ENCODE assay signal across 1 cellular context in genomic region chrX:104165894-104166734, GRCh38.
A peak's percentile ranks its signal among the peaks of the same experiment; 100 is the strongest.
TF ChIP-seq lines count a peak whose summit lies in the region.

Gene FAM199X (plus strand): TSS chrX:104166453. CDS start chrX:104166786, 333 bp downstream.

TF ChIP-seq in HCT116, 20 proteins besides CTCF, POLR2A, EP300 and RAD21 (continued from another document):
- TF ChIP-seq REST (IDR thresholded peaks at IDR 0.05; ENCODE audit: low read depth) (no peak), ELF1 (IDR thresholded peaks at IDR 0.05; ENCODE audit: borderline replicate concordance, low read depth) (no peak), ZFX (IDR thresholded peaks at IDR 0.05) (peak; percentile 63), EZH2phosphoT487 (IDR thresholded peaks at IDR 0.05; ENCODE audit: borderline replicate concordance) (no peak), SRF (IDR thresholded peaks at IDR 0.05; ENCODE audit: low read depth) (no peak), EZH2 (IDR thresholded peaks at IDR 0.05) (no peak), ZBTB33 (IDR thresholded peaks at IDR 0.05; ENCODE audit: extremely low read depth, insufficient replicate concordance, low read length) (no peak), EGR1 (IDR thresholded peaks at IDR 0.05; ENCODE audit: low read depth) (no peak), ZNF274 (IDR thresholded peaks at IDR 0.05; ENCODE audit: low read depth, low read length) (no peak), YY1 (IDR thresholded peaks at IDR 0.05; ENCODE audit: extremely low read depth, insufficient replicate concordance, low read depth, low read length) (no peak), SIN3A (IDR thresholded peaks at IDR 0.05; ENCODE audit: low read depth) (peak; percentile 14; the same call in 1 of the 2 replicates), POLR2AphosphoS5 (IDR thresholded peaks at IDR 0.05; ENCODE audit: low read depth, low read length) (peak; percentile 72), MAX (IDR thresholded peaks at IDR 0.05) (no peak)
